In the genomic region with DNA sequence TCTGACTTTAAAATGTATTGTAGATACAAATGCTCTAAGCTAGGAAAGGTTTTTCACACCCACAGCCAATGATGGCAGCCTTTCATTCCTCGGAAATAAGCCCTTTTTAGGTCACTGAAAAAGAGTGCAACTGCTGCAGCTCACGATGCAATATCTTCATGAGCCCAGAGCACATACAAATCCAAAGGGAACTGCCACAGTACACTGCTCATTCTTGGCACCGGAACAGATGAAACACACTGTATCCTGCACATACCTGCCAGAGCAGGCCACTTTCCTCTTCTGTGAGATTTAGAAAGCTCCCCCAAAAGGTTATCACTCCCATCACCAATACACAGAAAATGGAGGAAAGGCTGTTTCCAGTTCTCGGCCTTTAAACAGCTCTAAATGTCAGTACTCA, we compare ENCODE assay signal across 18 cellular contexts. TPM values are rescaled to one million over a fixed set of nuclear protein-coding genes. Genes with fewer than 3 reads are reported as not detected.
DNase-seq lines count a peak whose midpoint lies in the region; ATAC-seq and TF ChIP-seq lines count a peak whose summit lies in the region.
"Not testable (repeated sequence)": the region's sequence is repeated elsewhere in the genome, so short reads cannot be mapped to it uniquely, and the experiment has no call there.
"Had no signal": no experiment of that assay in that cellular context is flagged by ENCODE, and none has a peak within 500 bp of the region (broad histone marks: within the 10 kb centered on the region; RNA-seq: fewer than 3 reads in every experiment).

No MANE protein-coding gene starts in this region.

- H3K36me3 Mint-ChIP-seq in nephron progenitor cell (ENCODE audit: low read depth); osteocyte (ENCODE audit: unreplicated experiment): not testable (repeated sequence)

- peak overlapping the region; percentile 19 for H3K27ac Mint-ChIP-seq in nephron progenitor cell
- H3K27ac Mint-ChIP-seq in osteocyte (ENCODE audit: unreplicated experiment) = not testable (repeated sequence)

- H3K27me3 ChIP-seq in RWPE2 (ENCODE audit: insufficient read depth, poor library complexity, severe bottlenecking); right atrium auricular region: not testable (repeated sequence)

- not testable (repeated sequence) for H3K4me1 ChIP-seq in RWPE2 (ENCODE audit: insufficient read depth, poor library complexity, severe bottlenecking); right atrium auricular region

- not testable (repeated sequence) for ATAC-seq in RWPE2 (ENCODE audit: low read depth)

- not testable (repeated sequence) for H3K9me3 Mint-ChIP-seq in nephron progenitor cell; osteocyte (ENCODE audit: unreplicated experiment)

- DNase-seq in G401 (ENCODE audit: low spot score) (peak; percentile 63), RWPE2 (ENCODE audit: low spot score) (peak; percentile 8), cerebellar cortex (ENCODE audit: low spot score) (peak; percentile 53), right atrium auricular region (ENCODE audit: low spot score) (peak; percentile 18), osteocyte (ENCODE audit: extremely low spot score, unreplicated experiment) (peak; percentile 32)
- peak; percentile 24 for DNase-seq in activated CD8-positive, alpha-beta memory T cell treated with anti-CD3 and anti-CD28 coated beads for 24 hours
- not testable (repeated sequence) for DNase-seq in nephron progenitor cell

- not testable (repeated sequence) for H3K4me1 Mint-ChIP-seq in nephron progenitor cell; osteocyte (ENCODE audit: unreplicated experiment)

- not testable (repeated sequence) for H3K27me3 Mint-ChIP-seq in nephron progenitor cell (ENCODE audit: low read depth, poor library complexity); osteocyte (ENCODE audit: unreplicated experiment)

- not testable (repeated sequence) for H3K9me3 ChIP-seq in RWPE2 (ENCODE audit: severe bottlenecking); right atrium auricular region

- not testable (repeated sequence) for H3K4me3 ChIP-seq in RWPE2 (ENCODE audit: severe bottlenecking); right atrium auricular region

- H3K36me3 ChIP-seq in RWPE2 (ENCODE audit: low read depth); right atrium auricular region: not testable (repeated sequence)

- H3K4me3 Mint-ChIP-seq in nephron progenitor cell; osteocyte (ENCODE audit: unreplicated experiment): not testable (repeated sequence)

- in situ Hi-C loops in G401 (cut with HindIII; ENCODE audit: low sequenced_read_pairs) = not testable (repeated sequence)

- not testable (repeated sequence) for TF ChIP-seq CTCF in RWPE2 (IDR thresholded peaks at IDR 0.05; ENCODE audit: poor library complexity, severe bottlenecking); right atrium auricular region (IDR thresholded peaks at IDR 0.05); nephron progenitor cell (IDR thresholded peaks at IDR 0.05); osteocyte (IDR thresholded peaks at IDR 0.05)

- not testable (repeated sequence) for H3K27ac ChIP-seq in RWPE2 (ENCODE audit: poor library complexity, severe bottlenecking); right atrium auricular region

RNA-seq across cellular contexts. Expression of gene LPCAT4, which starts 13.5 kb away (rescaled TPM):
- 7.5 and 13.2 TPM in 2 replicates for total RNA-seq in G401 (2014; rRNA removed; shearing (Covaris generic))
- total RNA-seq in right atrium auricular region (10 to 100 TPM in 1 of 2 donors, 1 to 10 TPM in 1; 9.2 to 17.5 TPM), osteocyte (49.0 and 56.0 TPM in 2 replicates)

RNA-seq across cellular contexts. Expression of gene NUTM1, which starts 37.4 kb away (rescaled TPM):
- not detected in 2 replicates for total RNA-seq in G401 (2014; rRNA removed; shearing (Covaris generic))
- total RNA-seq in right atrium auricular region = not detected
- total RNA-seq in osteocyte = not detected in 2 replicates
- total RNA-seq: A172; A673; B cell; Caco-2; Calu3; CD4-positive, alpha-beta memory T cell; CD4-positive, alpha-beta T cell; CD4-positive, CD25-positive, alpha-beta regulatory T cell; CD8-positive, alpha-beta memory T cell; CD8-positive, alpha-beta T cell; Daoy had no signal

RNA-seq across cellular contexts. Expression of gene NOP10, which starts 37.6 kb away (rescaled TPM):
- total RNA-seq in G401 (2014; rRNA removed; shearing (Covaris generic)) = 291 and 354 TPM in 2 replicates
- 100 to 1,000 TPM; 115 to 120 TPM for total RNA-seq in right atrium auricular region
- 200 and 205 TPM in 2 replicates for total RNA-seq in osteocyte

RNA-seq across cellular contexts. Expression of gene SLC12A6, which starts 42.9 kb away (rescaled TPM):
- 2.8 and 3.4 TPM in 2 replicates for total RNA-seq in G401 (2014; rRNA removed; shearing (Covaris generic))
- 10 to 100 TPM; 21.1 to 21.6 TPM for total RNA-seq in right atrium auricular region
- 52.3 and 58.7 TPM in 2 replicates for total RNA-seq in osteocyte

RNA-seq across cellular contexts. Expression of gene GOLGA8A, which starts 57.1 kb away (rescaled TPM):
- 25.1 and 26.8 TPM in 2 replicates for total RNA-seq in G401 (2014; rRNA removed; shearing (Covaris generic))
- total RNA-seq in right atrium auricular region (1 to 10 TPM; 5.7 to 5.9 TPM), osteocyte (107 and 121 TPM in 2 replicates)
